Comparison of ENCODE assay signal across 26 cellular contexts in the genomic region with DNA sequence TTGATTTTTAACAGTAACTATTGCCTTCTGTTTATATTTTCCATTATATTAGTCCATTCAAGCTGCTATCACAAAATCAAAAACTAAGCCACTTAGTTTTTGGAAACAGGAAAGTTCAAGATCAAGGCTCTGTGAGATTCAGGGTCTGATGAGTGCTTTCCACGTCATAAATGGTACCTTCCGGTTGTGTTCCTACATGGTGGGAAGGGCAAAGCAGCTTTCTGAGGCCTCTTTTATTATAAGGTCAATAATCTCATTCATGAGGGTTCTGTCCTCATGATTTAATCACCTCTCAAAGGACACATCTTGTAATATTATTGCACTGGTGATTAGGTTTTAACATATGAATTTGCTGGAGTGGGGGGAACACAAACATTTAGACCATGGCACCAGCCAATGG.
"Had no signal": no experiment of that assay in that cellular context is flagged by ENCODE, and none has a peak within 500 bp of the region (broad histone marks: within the 10 kb centered on the region; RNA-seq: fewer than 3 reads in every experiment).

No MANE protein-coding gene starts in this region.

- H3K27ac ChIP-seq: stomach, suprapubic skin, testis, thoracic aorta, thyroid gland, tibial artery, tibial nerve, transverse colon, upper lobe of left lung, upper lobe of right lung, uterus, vagina had no signal

- H3K36me3 ChIP-seq: stomach, suprapubic skin, thoracic aorta, thyroid gland, tibial artery, tibial nerve, transverse colon, upper lobe of left lung, upper lobe of right lung, uterus, vagina had no signal

- H3K9me3 ChIP-seq: stomach, suprapubic skin, testis, thoracic aorta, thyroid gland, tibial artery, tibial nerve, transverse colon, upper lobe of left lung, upper lobe of right lung, uterus, vagina had no signal

- ATAC-seq: stimulated activated effector memory CD8-positive, alpha-beta T cell treated with anti-CD3 and anti-CD28 coated beads, Interleukin-12 subunit alpha, Interleukin-12 subunit beta, amount 100 ng/mL, for 72 hours; stimulated activated memory B cell treated with anti-CD40 and anti-IgM and Interleukin-4, amounts not matched to agents 10 μg/mL and 1 μg/mL and 100 μg/mL, for 72 hours; stimulated activated naive B cell treated with anti-CD40 and anti-IgM and Interleukin-4, amounts not matched to agents 10 μg/mL and 1 μg/mL and 100 μg/mL, for 72 hours; stimulated activated naive CD8-positive, alpha-beta T cell treated with anti-CD3 and anti-CD28 coated beads, Interleukin-15, amount 100 ng/mL, for 72 hours; stimulated activated naive CD8-positive, alpha-beta T cell treated with anti-CD3 and anti-CD28 coated beads, Interleukin-15, Interleukin-2, amounts not matched to agents 100 U/mL and 50 U/mL, for 24 hours; upper lobe of right lung had no signal

- H3K4me1 ChIP-seq: stomach, suprapubic skin, testis, thyroid gland, tibial artery, tibial nerve, transverse colon, upper lobe of left lung, upper lobe of right lung, uterus, vagina had no signal

- H3K27me3 ChIP-seq: stomach, suprapubic skin, testis, thyroid gland, tibial artery, tibial nerve, transverse colon, upper lobe of left lung, upper lobe of right lung, uterus, vagina had no signal

- H3K4me3 ChIP-seq: stomach, suprapubic skin, testis, thoracic aorta, thyroid gland, tibial artery, tibial nerve, transverse colon, upper lobe of left lung, upper lobe of right lung, uterus, vagina had no signal

- DNase-seq: stimulated activated CD4-positive, alpha-beta T cell treated with anti-CD3 and anti-CD28 coated beads, Interleukin-2, amount 100 ng/mL, for 48 hours; stimulated activated CD4-positive, alpha-beta T cell treated with anti-CD3 and anti-CD28 coated beads, Interleukin-4, amount 100 ng/mL, for 1 hour; stimulated activated CD4-positive, alpha-beta T cell treated with anti-CD3 and anti-CD28 coated beads, Interleukin-4, amount 100 ng/mL, for 24 hours; stimulated activated CD4-positive, alpha-beta T cell treated with anti-CD3 and anti-CD28 coated beads, Interleukin-4, amount 100 ng/mL, for 4 hours; stimulated activated CD8-positive, alpha-beta memory T cell treated with anti-CD3 and anti-CD28 coated beads, Interleukin-4, amount 100 ng/mL, for 48 hours; stimulated activated naive B cell treated with anti-CD40 and anti-IgM and Interleukin-4, amounts not matched to agents 10 μg/mL and 1 μg/mL and 100 μg/mL, for 72 hours; stimulated activated naive CD4-positive, alpha-beta T cell; stimulated activated naive CD4-positive, alpha-beta T cell treated with Interleukin-2 at 50 U/mL for 16 hours; stimulated activated naive CD8-positive, alpha-beta T cell treated with anti-CD3 and anti-CD28 coated beads, Interleukin-15, amount 100 ng/mL, for 72 hours; stimulated activated naive CD8-positive, alpha-beta T cell treated with anti-CD3 and anti-CD28 coated beads, Interleukin-15, Interleukin-2, amounts not matched to agents 100 U/mL and 50 U/mL, for 24 hours; stomach; substantia nigra; testis; thyroid gland; tibial artery; transverse colon; trophoblast cell; upper lobe of left lung; upper lobe of right lung; uterus had no signal
